ENCODE assay signal across 11 cellular contexts in genomic region chr21:44927259-44927586, GRCh38. TPM values are rescaled to one million over a fixed set of nuclear protein-coding genes. Genes with fewer than 3 reads are reported as not detected.
A peak's percentile ranks its signal among the peaks of the same experiment; 100 is the strongest.
DNase-seq lines count a peak whose midpoint lies in the region; ATAC-seq, FAIRE-seq and TF ChIP-seq lines count a peak whose summit lies in the region.
"Had no signal": no experiment of that assay in that cellular context is flagged by ENCODE, and none has a peak within 500 bp of the region (broad histone marks: within the 10 kb centered on the region; RNA-seq: fewer than 3 reads in every experiment).

No MANE protein-coding gene starts in this region.

- FAIRE-seq in GM12878 (lab: Jason Lieb, UNC) = no peak
- FAIRE-seq: D721Med had no signal

- TF ChIP-seq RAD21 in GM12878 (IDR thresholded peaks at IDR 0.05; ENCODE audit: insufficient read depth, low read depth, low read length) = no peak

- POLR2A ChIA-PET in CD8-positive, alpha-beta T cell (lab: Charles Lee) = interaction anchor here (1.1 to 11.1 kb wide), 12 partner anchors 9 to 126 kb away, joined by 3 to 140 read pairs (median 8); partner anchors contain the start of genes PTTG1IP, SLX9 and UBE2G2
- POLR2A ChIA-PET in GM12878 (lab: Charles Lee) = interaction anchor here (0.6 to 5.7 kb wide), 17 partner anchors 8 to 185 kb away, joined by 3 to 59 read pairs (median 7); partner anchors contain the start of genes PTTG1IP and SUMO3

- peak overlapping the region; percentile 92 for H3K4me3 ChIP-seq in CD8-positive, alpha-beta T cell (ENCODE audit: low read depth, low read length)
- H3K4me3 ChIP-seq in HUES48 (ENCODE audit: low read depth, low read length) = 0 out of 2 replicates have a peak overlapping the region, but pooled peaks have one; percentile 21
- H3K4me3 ChIP-seq in GM12878 = no peak overlapping the region
- H3K4me3 ChIP-seq in right cardiac atrium (ENCODE audit: low read length) = no peak overlapping the region

- no peak overlapping the region for H3K9ac ChIP-seq in HUES48 (ENCODE audit: low read depth, low read length)
- peak overlapping the region; percentile 33; the same call in 1 of the 2 replicates for H3K9ac ChIP-seq in GM12878 (ENCODE audit: control insufficient read depth, insufficient read depth, low read length)

- in situ Hi-C loops in GM12878 (cut with MboI) = no loop called here

- H3K4me1 ChIP-seq in CD8-positive, alpha-beta T cell (ENCODE audit: insufficient read depth, low read length) = peaks cover 86% of the 10 kb centered on the region
- H3K4me1 ChIP-seq in HUES48 (ENCODE audit: control insufficient read depth, insufficient read depth, low read length) (peaks cover 31% of the 10 kb centered on the region), GM12878 (ENCODE audit: control insufficient read depth, insufficient read depth, low read length) (peaks cover 43% of the 10 kb centered on the region), right cardiac atrium (ENCODE audit: control insufficient read depth, insufficient read depth, low read length) (no peaks in the 10 kb centered on the region)

- H3K4me1 Mint-ChIP-seq in CD8-positive, alpha-beta T cell (ENCODE audit: low read depth) = peaks cover 80% of the 10 kb centered on the region
- peaks cover 78 to 80% of the 10 kb centered on the region in 2 donors for H3K4me1 Mint-ChIP-seq in natural killer cell treated with Interleukin-12 subunit alpha and Interleukin-12 subunit beta and Interleukin-15 and Interleukin-18, amount 100 ng/mL, for 72 hours (ENCODE audit: low read depth in 2 of 2)

- 0% methylated on average over 4 of the region's 4 CpGs for WGBS in GM12878 (ENCODE audit: insufficient coverage, insufficient replicate concordance, low lambda C conversion rate, missing lambda C conversion rate)
- 14% methylated on average over 4 of the region's 4 CpGs for WGBS in right cardiac atrium

- H4K20me1 ChIP-seq in GM12878 (ENCODE audit: control insufficient read depth, insufficient read depth) = no peaks in the 10 kb centered on the region

- CTCF ChIA-PET in CD8-positive, alpha-beta T cell (lab: Charles Lee) = interaction anchor here (0.7 to 5.2 kb wide), 12 partner anchors 8 to 417 kb away, joined by 3 to 45 read pairs (median 4); partner anchors contain the start of gene UBE2G2
- CTCF ChIA-PET in GM12878 (lab: Yijun Ruan, JAX) = interaction anchor here (0.6 to 2.9 kb wide), 14 partner anchors 8 to 632 kb away, joined by 3 to 14 read pairs (median 4); partner anchors contain the start of gene UBE2G2

- no peak for TF ChIP-seq CTCF in CD8-positive, alpha-beta T cell (IDR thresholded peaks at IDR 0.05)
- no peak for TF ChIP-seq CTCF in GM12878 (IDR thresholded peaks at IDR 0.05 in 2 of 3, conservative IDR thresholded peaks at IDR 0.05 in 1 of 3; ENCODE audit: control insufficient read depth in 2 of 3, extremely low read depth in 1 of 3, insufficient read depth in 1 of 3, low read depth in 3 of 3, low read length in 3 of 3)

- H2AFZ ChIP-seq in GM12878 (ENCODE audit: control insufficient read depth, low read depth, low read length) = peak overlapping the region; percentile 26; the same call in 1 of the 2 replicates

- no peaks in the 10 kb centered on the region for H3K36me3 ChIP-seq in CD8-positive, alpha-beta T cell (ENCODE audit: insufficient read depth, low read length)
- no peaks in the 10 kb centered on the region for H3K36me3 ChIP-seq in HUES48 (ENCODE audit: control insufficient read depth, insufficient read depth, low read length)
- no peaks in the 10 kb centered on the region for H3K36me3 ChIP-seq in GM12878 (ENCODE audit: control insufficient read depth in 2 of 2, insufficient read depth in 2 of 2, low read length in 1 of 2)

- DNase-seq in CD8-positive, alpha-beta T cell = peak in 2 of 7 experiments; percentile 1 to 55
- no peak for DNase-seq in GM12878 (ENCODE audit: low read depth, low spot score)
- no peak for DNase-seq in natural killer cell treated with Interleukin-12 subunit alpha and Interleukin-12 subunit beta and Interleukin-15 and Interleukin-18, amount 100 ng/mL, for 72 hours (ENCODE audit: low spot score)
- no peak for DNase-seq in NCI-H2171 treated with DMSO at 0.1 percent for 48 hours (lab: John Stamatoyannopoulos, UW)
- DNase-seq in right cardiac atrium = no peak
- DNase-seq: NCI-H446 had no signal

- H3K4me3 Mint-ChIP-seq in CD8-positive, alpha-beta T cell = peak overlapping the region; percentile 91
- H3K4me3 Mint-ChIP-seq in natural killer cell treated with Interleukin-12 subunit alpha and Interleukin-12 subunit beta and Interleukin-15 and Interleukin-18, amount 100 ng/mL, for 72 hours = peak overlapping the region; percentile 86

- peaks cover 5% of the 10 kb centered on the region for H3K36me3 Mint-ChIP-seq in CD8-positive, alpha-beta T cell
- H3K36me3 Mint-ChIP-seq in natural killer cell treated with Interleukin-12 subunit alpha and Interleukin-12 subunit beta and Interleukin-15 and Interleukin-18, amount 100 ng/mL, for 72 hours = no peaks in the 10 kb centered on the region

- H3K79me2 ChIP-seq in GM12878 (ENCODE audit: control insufficient read depth, insufficient read depth, low read length) = peaks cover 14% of the 10 kb centered on the region

- H3K27me3 ChIP-seq in CD8-positive, alpha-beta T cell (ENCODE audit: insufficient read depth, low read length) = no peaks in the 10 kb centered on the region
- peaks cover 49% of the 10 kb centered on the region for H3K27me3 ChIP-seq in HUES48 (ENCODE audit: control insufficient read depth, insufficient read depth, low read length)
- H3K27me3 ChIP-seq in GM12878 (replicated peaks in 1 of 2; ENCODE audit: control insufficient read depth in 2 of 2, insufficient read depth in 2 of 2, low read length in 1 of 2) = no peaks in the 10 kb centered on the region
- no peaks in the 10 kb centered on the region for H3K27me3 ChIP-seq in right cardiac atrium (ENCODE audit: control insufficient read depth, insufficient read depth)

- H3K9me3 Mint-ChIP-seq in CD8-positive, alpha-beta T cell = peaks cover 4% of the 10 kb centered on the region
- no peaks in the 10 kb centered on the region for H3K9me3 Mint-ChIP-seq in natural killer cell treated with Interleukin-12 subunit alpha and Interleukin-12 subunit beta and Interleukin-15 and Interleukin-18, amount 100 ng/mL, for 72 hours

- intact Hi-C loops in CD8-positive, alpha-beta T cell (cut with DNase I, micrococcal nuclease) = loop anchor here (1.0 to 10.0 kb wide), 4 partner anchors 15 to 358 kb away; partner anchors contain the start of genes POFUT2 (in 1 of the 2) and SUMO3 (in 1 of the 2)
- intact Hi-C loops in GM12878 (cut with micrococcal nuclease; ENCODE audit: unreplicated experiment) = no loop called here
- intact Hi-C loops in right cardiac atrium (cut with DNase I) = no loop called here

- RAD21 ChIA-PET in GM12878 (lab: Charles Lee; ENCODE audit: unreplicated experiment) = interaction anchor here (0.6 to 4.4 kb wide), 21 partner anchors 8 to 417 kb away, joined by 3 to 23 read pairs (median 5); partner anchors contain the start of genes PTTG1IP and UBE2G2

- TF ChIP-seq POLR2A in GM12878 (IDR thresholded peaks at IDR 0.05; ENCODE audit: low read depth, low read length) = no peak

- H3K27me3 Mint-ChIP-seq in CD8-positive, alpha-beta T cell (ENCODE audit: low read depth) = no peaks in the 10 kb centered on the region
- no peaks in the 10 kb centered on the region for H3K27me3 Mint-ChIP-seq in natural killer cell treated with Interleukin-12 subunit alpha and Interleukin-12 subunit beta and Interleukin-15 and Interleukin-18, amount 100 ng/mL, for 72 hours

- peak overlapping the region; percentile 51 for H3K27ac ChIP-seq in CD8-positive, alpha-beta T cell (ENCODE audit: low read depth, low read length)
- peak overlapping the region; percentile 45 for H3K27ac ChIP-seq in HUES48 (ENCODE audit: low read depth, low read length)
- H3K27ac ChIP-seq in GM12878 (ENCODE audit: control insufficient read depth, insufficient read depth) = peak overlapping the region; percentile 91
- H3K27ac ChIP-seq in right cardiac atrium (ENCODE audit: low read length) = no peak overlapping the region

- peak overlapping the region; percentile 96 for H3K27ac Mint-ChIP-seq in CD8-positive, alpha-beta T cell
- peak overlapping the region; percentile 88 to 90 for H3K27ac Mint-ChIP-seq in natural killer cell treated with Interleukin-12 subunit alpha and Interleukin-12 subunit beta and Interleukin-15 and Interleukin-18, amount 100 ng/mL, for 72 hours

- ATAC-seq in CD8-positive, alpha-beta T cell = no peak
- ATAC-seq in GM12878 (peak; percentile 5), GM21619 (IDR thresholded peaks at IDR 0.05; ENCODE audit: unreplicated experiment) (no peak), GM18502 (IDR thresholded peaks at IDR 0.05; ENCODE audit: poor library complexity, unreplicated experiment) (no peak), right cardiac atrium (no peak)
- ATAC-seq in natural killer cell treated with Interleukin-12 subunit alpha and Interleukin-12 subunit beta and Interleukin-15 and Interleukin-18, amount 100 ng/mL, for 72 hours = no peak

- no peak for TF ChIP-seq EP300 in GM12878 (IDR thresholded peaks at IDR 0.05; ENCODE audit: borderline replicate concordance in 1 of 2, control insufficient read depth in 1 of 2, low read depth in 2 of 2, low read length in 2 of 2)

- SMC1A ChIA-PET in GM12878 (lab: Charles Lee; ENCODE audit: uncharacterized antibody, unreplicated experiment) = interaction anchor here (0.8 to 4.7 kb wide), 11 partner anchors 10 to 183 kb away, joined by 3 to 31 read pairs (median 4); partner anchors contain the start of genes PTTG1IP and UBE2G2

- no peaks in the 10 kb centered on the region for H3K9me3 ChIP-seq in CD8-positive, alpha-beta T cell (ENCODE audit: low read length)
- H3K9me3 ChIP-seq in HUES48 (ENCODE audit: control insufficient read depth, insufficient read depth, low read length) (no peaks in the 10 kb centered on the region), GM12878 (replicated peaks; ENCODE audit: control insufficient read depth, insufficient read depth, low read length) (no peaks in the 10 kb centered on the region), right cardiac atrium (ENCODE audit: control insufficient read depth, low read length) (no peaks in the 10 kb centered on the region)

- BruUV-seq in GM12878 (replicated peaks; lab: Mats Ljungman, UMichigan) = TSS peak; percentile 66

- peak overlapping the region; percentile 58 for H3K4me2 ChIP-seq in GM12878 (ENCODE audit: control insufficient read depth, insufficient read depth)

RNA-seq across cellular contexts. Expression of gene ITGB2, which starts 6.5 kb away (rescaled TPM):
- total RNA-seq in CD8-positive, alpha-beta T cell = 100 to 1,000 TPM; 234 to 245 TPM
- 316 and 431 TPM in 2 replicates for total RNA-seq in GM12878 (2013; cell fraction: nucleolus; rRNA removed)
- total RNA-seq in GM12878 (2014; rRNA removed) = 85.3 and 101 TPM in 2 replicates
- total RNA-seq in GM12878 (2014; rRNA removed; fragmentation: Illumina TruSeq; extraction: Trizol) = 25.2 and 31.3 TPM in 2 replicates
- 162 and 172 TPM in 2 replicates for total RNA-seq in GM12878 (2021)
- 46.7 TPM for polyA plus RNA-seq in GM12878 (2011; ENCODE audit: low read depth)
- 31.3 and 57.2 TPM in 2 replicates for polyA plus RNA-seq in GM12878 (2011; rRNA removed)
- 131 and 135 TPM in 2 replicates for polyA plus RNA-seq in GM12878 (2011; cell fraction: cytosol; rRNA removed)
- 271 and 308 TPM in 2 replicates for polyA plus RNA-seq in GM12878 (2011; cell fraction: nucleus; rRNA removed)
- polyA plus RNA-seq in GM12878 (2012) = 78.4 and 88.1 TPM in 2 replicates
- 17.2 and 38.7 TPM in 2 replicates for polyA plus RNA-seq in GM12878 (2014; fragmentation: Illumina TruSeq; extraction: Trizol)
- polyA plus RNA-seq in GM12878 (2014; fragmentation: Nextera tagmentation; extraction: Ambion mirVana) = 10 to 100 TPM in 1 of 2 experiments, 1 to 10 TPM in 1; 8.0 to 19.8 TPM
- polyA plus RNA-seq in GM12878 (2014; rRNA removed) = 60.6 and 67.5 TPM in 2 replicates
- 100 to 1,000 TPM; 120 to 128 TPM for polyA plus RNA-seq in GM12878 (2016; fragmentation: Nextera tagmentation; extraction: Ambion mirVana)
- 34.5 and 84.6 TPM in 2 replicates for polyA minus RNA-seq in GM12878 (2011; rRNA and poly(A)+ RNA removed)
- 49.2 and 68.0 TPM in 2 replicates for polyA minus RNA-seq in GM12878 (2011; cell fraction: cytosol; rRNA and poly(A)+ RNA removed)
- polyA minus RNA-seq in GM12878 (2011; cell fraction: nucleus; rRNA and poly(A)+ RNA removed) = 58.9 and 82.0 TPM in 2 replicates
- total RNA-seq in natural killer cell treated with Interleukin-12 subunit alpha and Interleukin-12 subunit beta and Interleukin-15 and Interleukin-18, amount 100 ng/mL, for 72 hours = 1,000 to 10,000 TPM in 1 of 2 donors, 100 to 1,000 TPM in 1; 448 to 1,246 TPM
- 10 to 100 TPM; 19.1 to 46.5 (median 33.7) TPM for total RNA-seq in right cardiac atrium
- 11.9 TPM for polyA plus RNA-seq in right cardiac atrium
- total RNA-seq: HT-29 had no signal

RNA-seq across cellular contexts. Expression of gene SLX9, which starts 12.6 kb away (rescaled TPM):
- total RNA-seq in CD8-positive, alpha-beta T cell = 10 to 100 TPM in 1 of 2 experiments, 1 to 10 TPM in 1; 8.2 to 10.0 TPM
- total RNA-seq in GM12878 (2013; cell fraction: nucleolus; rRNA removed) = 6.2 and 8.6 TPM in 2 replicates
- total RNA-seq in GM12878 (2014; rRNA removed) (39.4 and 40.2 TPM in 2 replicates), GM12878 (2014; rRNA removed; fragmentation: Illumina TruSeq; extraction: Trizol) (17.0 and 18.0 TPM in 2 replicates), GM12878 (2021) (81.3 and 83.2 TPM in 2 replicates), right cardiac atrium (10 to 100 TPM; 19.2 to 26.5 (median 24.1) TPM)
- polyA plus RNA-seq in GM12878 (2011; ENCODE audit: low read depth) = 6.3 TPM
- polyA plus RNA-seq in GM12878 (2011; rRNA removed) (14.8 and 27.7 TPM in 2 replicates), GM12878 (2014; fragmentation: Illumina TruSeq; extraction: Trizol) (1.7 and 5.9 TPM in 2 replicates), GM12878 (2014; fragmentation: Nextera tagmentation; extraction: Ambion mirVana) (1 to 10 TPM in 1 of 2 experiments, under 1 TPM in 1; 0.69 to 5.5 TPM), GM12878 (2014; rRNA removed) (53.6 and 62.2 TPM in 2 replicates), GM12878 (2016; fragmentation: Nextera tagmentation; extraction: Ambion mirVana) (10 to 100 TPM; 69.2 to 75.5 TPM), right cardiac atrium (25.1 TPM)
- polyA plus RNA-seq in GM12878 (2011; cell fraction: cytosol; rRNA removed) = 32.2 and 59.0 TPM in 2 replicates
- 33.4 and 49.2 TPM in 2 replicates for polyA plus RNA-seq in GM12878 (2011; cell fraction: nucleus; rRNA removed)
- polyA plus RNA-seq in GM12878 (2012) = 22.6 and 22.7 TPM in 2 replicates
- 10.2 and 16.9 TPM in 2 replicates for polyA minus RNA-seq in GM12878 (2011; rRNA and poly(A)+ RNA removed)
- polyA minus RNA-seq in GM12878 (2011; cell fraction: cytosol; rRNA and poly(A)+ RNA removed) = 12.4 and 18.7 TPM in 2 replicates
- 2.8 and 6.0 TPM in 2 replicates for polyA minus RNA-seq in GM12878 (2011; cell fraction: nucleus; rRNA and poly(A)+ RNA removed)
- 10 to 100 TPM; 43.5 to 83.6 TPM for total RNA-seq in natural killer cell treated with Interleukin-12 subunit alpha and Interleukin-12 subunit beta and Interleukin-15 and Interleukin-18, amount 100 ng/mL, for 72 hours

RNA-seq across cellular contexts. Expression of gene PTTG1IP, which starts 53.7 kb away (rescaled TPM):
- 10 to 100 TPM; 71.0 to 73.3 TPM for total RNA-seq in CD8-positive, alpha-beta T cell
- total RNA-seq in GM12878 (2013; cell fraction: nucleolus; rRNA removed) = 40.3 and 40.4 TPM in 2 replicates
- 46.9 and 48.0 TPM in 2 replicates for total RNA-seq in GM12878 (2014; rRNA removed)
- total RNA-seq in GM12878 (2014; rRNA removed; fragmentation: Illumina TruSeq; extraction: Trizol) = 30.2 and 33.4 TPM in 2 replicates
- total RNA-seq in GM12878 (2021) = 45.5 and 46.7 TPM in 2 replicates
- 19.6 TPM for polyA plus RNA-seq in GM12878 (2011; ENCODE audit: low read depth)
- 44.2 and 49.2 TPM in 2 replicates for polyA plus RNA-seq in GM12878 (2011; rRNA removed)
- 39.6 and 41.6 TPM in 2 replicates for polyA plus RNA-seq in GM12878 (2011; cell fraction: cytosol; rRNA removed)
- 46.1 and 56.8 TPM in 2 replicates for polyA plus RNA-seq in GM12878 (2011; cell fraction: nucleus; rRNA removed)
- polyA plus RNA-seq in GM12878 (2012) = 28.3 and 33.6 TPM in 2 replicates
- 33.2 and 33.8 TPM in 2 replicates for polyA plus RNA-seq in GM12878 (2014; fragmentation: Illumina TruSeq; extraction: Trizol)
- 10 to 100 TPM in 1 of 2 experiments, 1 to 10 TPM in 1; 2.4 to 10.4 TPM for polyA plus RNA-seq in GM12878 (2014; fragmentation: Nextera tagmentation; extraction: Ambion mirVana)
- 39.3 and 43.4 TPM in 2 replicates for polyA plus RNA-seq in GM12878 (2014; rRNA removed)
- polyA plus RNA-seq in GM12878 (2016; fragmentation: Nextera tagmentation; extraction: Ambion mirVana) = 10 to 100 TPM; 49.5 to 56.4 TPM
- 19.2 and 29.2 TPM in 2 replicates for polyA minus RNA-seq in GM12878 (2011; rRNA and poly(A)+ RNA removed)
- polyA minus RNA-seq in GM12878 (2011; cell fraction: cytosol; rRNA and poly(A)+ RNA removed) = 16.7 and 22.1 TPM in 2 replicates
- 11.8 and 15.6 TPM in 2 replicates for polyA minus RNA-seq in GM12878 (2011; cell fraction: nucleus; rRNA and poly(A)+ RNA removed)
- total RNA-seq in natural killer cell treated with Interleukin-12 subunit alpha and Interleukin-12 subunit beta and Interleukin-15 and Interleukin-18, amount 100 ng/mL, for 72 hours = 10 to 100 TPM; 69.4 to 81.7 TPM
- 100 to 1,000 TPM; 192 to 206 (median 197) TPM for total RNA-seq in right cardiac atrium
- polyA plus RNA-seq in right cardiac atrium = 172 TPM

Comparison
In these comparisons a context has a peak if more than half of its experiments do, and no peak if none do; other contexts are left out.
1. H3K4me3 ChIP-seq: peak in CD8-positive, alpha-beta T cell (single experiment) and HUES48 (single experiment); none in GM12878 (single experiment) and right cardiac atrium (single experiment).
2. intact Hi-C loops: an anchor here in CD8-positive, alpha-beta T cell (1.0 to 10.0 kb wide); none called in GM12878 and right cardiac atrium.